ENCODE assay signal across 8 cellular contexts in genomic region chr16:13919683-13920509, GRCh38. TPM values are rescaled to one million over a fixed set of nuclear protein-coding genes. Genes with fewer than 3 reads are reported as not detected.
A peak's percentile ranks its signal among the peaks of the same experiment; 100 is the strongest.
DNase-seq lines count a peak whose midpoint lies in the region; ATAC-seq and TF ChIP-seq lines count a peak whose summit lies in the region.

TSS of gene ERCC4 (plus strand) at chr16:13920154. CDS start at chr16:13920166, 12 bp downstream.

- peak within 1 kb of the TSS; percentile 72 for H3K27ac ChIP-seq in cardiac muscle cell
- peak within 1 kb of the TSS; percentile 62 for H3K27ac ChIP-seq in parathyroid adenoma
- peak within 1 kb of the TSS; percentile 83 to 92 (median 86) for H3K27ac ChIP-seq in transverse colon

- H3K27ac Mint-ChIP-seq in activated naive CD8-positive, alpha-beta T cell treated with anti-CD3 and anti-CD28 coated beads, Interleukin-2, amount 50 U/mL, for 24 hours, result peak within 1 kb of the TSS; percentile 93

- peaks cover 2% of the 10 kb centered on the region for H3K79me2 ChIP-seq in parathyroid adenoma

- TF ChIP-seq CTCF in GM12875 (IDR thresholded peaks at IDR 0.05; ENCODE audit: borderline replicate concordance, insufficient read depth, low read depth, low read length) (peak; percentile 94), cardiac muscle cell (IDR thresholded peaks at IDR 0.05; ENCODE audit: low read depth, low read length) (peak; percentile 94), parathyroid adenoma (IDR thresholded peaks at IDR 0.05) (peak; percentile 94), transverse colon (IDR thresholded peaks at IDR 0.05) (peak; percentile 83 to 98 (median 87))

- DNase-seq in NCI-H1417 treated with DMSO at 0.1 percent for 48 hours (lab: John Stamatoyannopoulos, UW) (peak; percentile 97), SW480 (ENCODE audit: low spot score) (peak; percentile 97), cardiac muscle cell (ENCODE audit: low read depth in 1 of 2, low spot score in 1 of 2) (peak; percentile 100), transverse colon (peak; percentile 99)
- peak; percentile 99 for DNase-seq in activated naive CD8-positive, alpha-beta T cell treated with anti-CD3 and anti-CD28 coated beads, Interleukin-2, amount 50 U/mL, for 24 hours

- H3K4me1 ChIP-seq in cardiac muscle cell (ENCODE audit: low read depth) (peaks cover 4% of the 10 kb centered on the region), parathyroid adenoma (peaks cover 3% of the 10 kb centered on the region), transverse colon (peaks cover 6 to 24% (median 12%) of the 10 kb centered on the region in 4 donors)

- in situ Hi-C loops in transverse colon (cut with MboI; ENCODE audit: low pct_ligation_motif_present in 1 of 4, low pct_unique_long_range_greater_than_20kb in 1 of 4, low sequenced_read_pairs in 3 of 4), result loop anchor here in 3 of 4 donors (5.0 to 25.0 kb wide), 3 partner anchors 365 to 617 kb away; no protein-coding TSS in a partner anchor

- H3K36me3 ChIP-seq in cardiac muscle cell (peaks cover 5% of the 10 kb centered on the region), parathyroid adenoma (ENCODE audit: control insufficient read depth, insufficient read depth, low read length) (no peaks in the 10 kb centered on the region), transverse colon (no peaks in the 10 kb centered on the region)

- peaks cover 23% of the 10 kb centered on the region for H3K4me1 Mint-ChIP-seq in activated naive CD8-positive, alpha-beta T cell treated with anti-CD3 and anti-CD28 coated beads, Interleukin-2, amount 50 U/mL, for 24 hours

- no peaks in the 10 kb centered on the region for H3K27me3 Mint-ChIP-seq in activated naive CD8-positive, alpha-beta T cell treated with anti-CD3 and anti-CD28 coated beads, Interleukin-2, amount 50 U/mL, for 24 hours

- no peaks in the 10 kb centered on the region for H3K9me3 ChIP-seq in cardiac muscle cell (ENCODE audit: low read depth)
- no peaks in the 10 kb centered on the region for H3K9me3 ChIP-seq in parathyroid adenoma (ENCODE audit: control insufficient read depth, low read length)
- no peaks in the 10 kb centered on the region for H3K9me3 ChIP-seq in transverse colon

- H3K9me3 Mint-ChIP-seq in activated naive CD8-positive, alpha-beta T cell treated with anti-CD3 and anti-CD28 coated beads, Interleukin-2, amount 50 U/mL, for 24 hours, result no peaks in the 10 kb centered on the region

- peak within 1 kb of the TSS; percentile 100 for H2AFZ ChIP-seq in parathyroid adenoma

- TF ChIP-seq EP300 in transverse colon (IDR thresholded peaks at IDR 0.05; ENCODE audit: low read depth), result no peak

- peak within 1 kb of the TSS; percentile 82 for H3K4me3 ChIP-seq in GM12875 (ENCODE audit: low read depth, low read length)
- H3K4me3 ChIP-seq in cardiac muscle cell, result peak within 1 kb of the TSS; percentile 80
- peak within 1 kb of the TSS; percentile 92 for H3K4me3 ChIP-seq in parathyroid adenoma (ENCODE audit: low read depth, low read length)
- peak within 1 kb of the TSS; percentile 83 to 98 (median 92) for H3K4me3 ChIP-seq in transverse colon

- peak; percentile 62 for TF ChIP-seq POLR2A in transverse colon (IDR thresholded peaks at IDR 0.05)

- peaks cover 7% of the 10 kb centered on the region for H3K36me3 Mint-ChIP-seq in activated naive CD8-positive, alpha-beta T cell treated with anti-CD3 and anti-CD28 coated beads, Interleukin-2, amount 50 U/mL, for 24 hours (ENCODE audit: low read depth)

- H3K4me3 Mint-ChIP-seq in activated naive CD8-positive, alpha-beta T cell treated with anti-CD3 and anti-CD28 coated beads, Interleukin-2, amount 50 U/mL, for 24 hours, result peak within 1 kb of the TSS; percentile 93

- intact Hi-C loops in transverse colon (cut with DNase I; ENCODE audit: low total_unique reads), result loop anchor here (10.0 kb wide), 1 partner anchor 605 kb away; no protein-coding TSS in a partner anchor

- peak within 1 kb of the TSS; percentile 89 for H3K9ac ChIP-seq in parathyroid adenoma

- peak; percentile 98 for ATAC-seq in HG02798 (IDR thresholded peaks at IDR 0.05; ENCODE audit: poor library complexity, unreplicated experiment)
- ATAC-seq in activated naive CD8-positive, alpha-beta T cell treated with anti-CD3 and anti-CD28 coated beads, Interleukin-2, amount 50 U/mL, for 24 hours, result peak; percentile 99

- H3K4me2 ChIP-seq in parathyroid adenoma (ENCODE audit: low read length), result peak within 1 kb of the TSS; percentile 97

- H3K27me3 ChIP-seq in cardiac muscle cell (peaks cover 4% of the 10 kb centered on the region), parathyroid adenoma (ENCODE audit: control insufficient read depth, insufficient read depth, low read length) (no peaks in the 10 kb centered on the region), transverse colon (no peaks in the 10 kb centered on the region)

- WGBS in transverse colon (ENCODE audit: low coverage in 1 of 2), 2 donors, result 0% methylated on average over 46 of the region's 64 CpGs; no CpG with 5 or more reads in 1 of the 2 donors

RNA-seq across cellular contexts. Expression of gene ERCC4, which starts in this region (rescaled TPM):
- 8.1 and 13.1 TPM in 2 replicates for total RNA-seq in cardiac muscle cell
- 15.6 and 27.4 TPM in 2 replicates for polyA plus RNA-seq in cardiac muscle cell
- 10 to 100 TPM in 1 of 4 donors, 1 to 10 TPM in 3; 3.8 to 14.1 (median 4.8) TPM for total RNA-seq in transverse colon

Comparison
In these comparisons a context has a peak if more than half of its experiments do, and no peak if none do; other contexts are left out.
1. Peak in every context shown above with its lines: DNase-seq, ATAC-seq, H3K4me3 ChIP-seq and H3K27ac ChIP-seq.